11 cellular contexts compared by ENCODE assay signal in genomic region chr18:6055711-6056110, GRCh38.
A peak's percentile ranks its signal among the peaks of the same experiment; 100 is the strongest.
DNase-seq lines count a peak whose midpoint lies in the region; TF ChIP-seq lines count a peak whose summit lies in the region.
"Had no signal": no experiment of that assay in that cellular context is flagged by ENCODE, and none has a peak within 500 bp of the region (broad histone marks: within the 10 kb centered on the region; RNA-seq: fewer than 3 reads in every experiment).

No MANE protein-coding gene starts in this region.

- POLR2A ChIA-PET in HEK293 (lab: Yijun Ruan, JAX), result interaction anchor here (0.7 kb wide), 1 partner anchor 64 kb away, joined by 3 read pairs; no protein-coding TSS in a partner anchor

- H3K79me2 ChIP-seq in mammary epithelial cell (ENCODE audit: insufficient read depth, low read length), result no peaks in the 10 kb centered on the region

- peak overlapping the region; percentile 5; the same call in 1 of the 2 replicates for H3K27ac ChIP-seq in HEK293 (ENCODE audit: extremely low read depth, low read depth, low read length)
- no peak overlapping the region for H3K27ac ChIP-seq in mammary epithelial cell (ENCODE audit: insufficient read depth, low read depth, low read length)
- H3K27ac ChIP-seq: RWPE1, spleen had no signal

- in situ Hi-C loops in mammary epithelial cell (cut with MboI; ENCODE audit: low sequenced_read_pairs in 2 of 2), result no loop called here

- H2AFZ ChIP-seq in mammary epithelial cell (ENCODE audit: low read depth, low read length), result no peak overlapping the region

- H3K36me3 ChIP-seq in HEK293 (ENCODE audit: control insufficient read depth in 2 of 2, insufficient read depth in 1 of 2, low read length in 2 of 2) (no peaks in the 10 kb centered on the region), skeletal muscle satellite cell (ENCODE audit: insufficient read depth, low read length) (no peaks in the 10 kb centered on the region), mammary epithelial cell (ENCODE audit: insufficient read depth, low read length) (no peaks in the 10 kb centered on the region)
- H3K36me3 ChIP-seq: spleen had no signal

- H3K9ac ChIP-seq in skeletal muscle satellite cell (ENCODE audit: low read depth, low read length), result peak overlapping the region; percentile 74
- H3K9ac ChIP-seq in mammary epithelial cell (ENCODE audit: insufficient read depth, low read length), result no peak overlapping the region

- CTCF ChIA-PET in HEK293 (lab: Yijun Ruan, JAX), result no interaction called here
- CTCF ChIA-PET in mammary epithelial cell (lab: Charles Lee; ENCODE audit: low non-redundant PET), result no interaction called here

- H3K4me3 ChIP-seq in HEK293 (ENCODE audit: low read depth, low read length), result no peak overlapping the region
- H3K4me3 ChIP-seq in WI38 (ENCODE audit: low read depth, low read length), result peak overlapping the region; percentile 17
- peak overlapping the region; percentile 21 for H3K4me3 ChIP-seq in skeletal muscle satellite cell (ENCODE audit: low read length)
- no peak overlapping the region for H3K4me3 ChIP-seq in mammary epithelial cell (replicated peaks in 1 of 3; ENCODE audit: insufficient read depth in 1 of 3, low read depth in 2 of 3, low read length in 3 of 3)
- H3K4me3 ChIP-seq: spleen had no signal

- DNase-seq in foreskin melanocyte (peak; percentile 75), 8988T (no peak), mammary epithelial cell (no peak), SHP77 treated with DMSO at 0.1 percent for 48 hours (lab: John Stamatoyannopoulos, UW) (no peak)
- DNase-seq: activated T-cell treated with anti-CD3 and anti-CD28 coated beads, Interleukin-2, amount 50 U/mL, for 4 hours; spleen; stimulated activated CD8-positive, alpha-beta memory T cell treated with anti-CD3 and anti-CD28 coated beads, Interleukin-4, amount 100 ng/mL, for 48 hours had no signal

- WGBS in mammary epithelial cell (ENCODE audit: low coverage, missing lambda C conversion rate), result 69% methylated on average over 5 of the region's 5 CpGs

- H3K9me3 ChIP-seq in HEK293 (ENCODE audit: control insufficient read depth, insufficient read depth, low read depth, low read length) (no peaks in the 10 kb centered on the region), skeletal muscle satellite cell (replicated peaks; ENCODE audit: low read length) (no peaks in the 10 kb centered on the region), mammary epithelial cell (replicated peaks; ENCODE audit: insufficient read depth, low read length) (peaks cover 33% of the 10 kb centered on the region)
- H3K9me3 ChIP-seq: spleen had no signal

- dilution Hi-C loops in mammary epithelial cell (cut with HindIII; ENCODE audit: low sequenced_read_pairs), result no loop called here

- TF ChIP-seq CTCF in HEK293 (tag by site-specific recombination; IDR thresholded peaks at IDR 0.05) (no peak), WI38 (IDR thresholded peaks at IDR 0.05; ENCODE audit: low read depth, low read length) (no peak), mammary epithelial cell (conservative IDR thresholded peaks at IDR 0.05 in 1 of 2, IDR thresholded peaks at IDR 0.05 in 1 of 2; ENCODE audit: extremely low read depth in 1 of 2, insufficient read depth in 1 of 2, low read depth in 1 of 2, low read length in 2 of 2) (no peak)

- H3K27me3 ChIP-seq in skeletal muscle satellite cell (ENCODE audit: control insufficient read depth, insufficient read depth, low read length) (no peaks in the 10 kb centered on the region), mammary epithelial cell (ENCODE audit: insufficient read depth, low read length) (no peaks in the 10 kb centered on the region)
- H3K27me3 ChIP-seq: spleen had no signal

- no peaks in the 10 kb centered on the region for H4K20me1 ChIP-seq in mammary epithelial cell (ENCODE audit: insufficient read depth, low read length)

- H3K4me2 ChIP-seq in skeletal muscle satellite cell (ENCODE audit: low read length) (peak overlapping the region; percentile 72), mammary epithelial cell (ENCODE audit: insufficient read depth, low read depth, low read length) (no peak overlapping the region)

- H3K4me1 ChIP-seq in HEK293 (ENCODE audit: control insufficient read depth, insufficient read depth, low read length) (peaks cover 23% of the 10 kb centered on the region), skeletal muscle satellite cell (ENCODE audit: control insufficient read depth, insufficient read depth, low read length) (peaks cover 50% of the 10 kb centered on the region), mammary epithelial cell (ENCODE audit: insufficient read depth, low read length) (no peaks in the 10 kb centered on the region)
- H3K4me1 ChIP-seq: spleen had no signal

- BruUV-seq in mammary epithelial cell (replicated peaks; lab: Mats Ljungman, UMichigan), result no TSS peak

- intact Hi-C loops in mammary epithelial cell (cut with micrococcal nuclease), result no loop called here

TF ChIP-seq in HEK293, 187 proteins besides CTCF, POLR2A, EP300 and RAD21:
- TF ChIP-seq ZNF280C (tag by site-specific recombination; IDR thresholded peaks at IDR 0.05) (no peak), ZNF843 (tag by site-specific recombination; IDR thresholded peaks at IDR 0.05) (no peak), FEZF1 (tag by site-specific recombination; IDR thresholded peaks at IDR 0.05) (no peak), ZNF292 (tag by site-specific recombination; IDR thresholded peaks at IDR 0.05; ENCODE audit: borderline replicate concordance, low read depth) (no peak), ZNF596 (tag by site-specific recombination; IDR thresholded peaks at IDR 0.05) (no peak), RBAK (tag by site-specific recombination; IDR thresholded peaks at IDR 0.05) (no peak), SP3 (tag by site-specific recombination; IDR thresholded peaks at IDR 0.05) (no peak), MEIS1 (CRISPR knock-in tag; IDR thresholded peaks at IDR 0.05; ENCODE audit: borderline replicate concordance) (no peak), ZFHX2 (tag by site-specific recombination; conservative IDR thresholded peaks at IDR 0.05) (no peak), MYNN (tag by site-specific recombination; IDR thresholded peaks at IDR 0.05; ENCODE audit: borderline replicate concordance) (no peak), ZNF248 (tag by site-specific recombination; IDR thresholded peaks at IDR 0.05) (no peak), PRDM4 (tag by site-specific recombination; IDR thresholded peaks at IDR 0.05) (no peak), ZBTB44 (tag by site-specific recombination; IDR thresholded peaks at IDR 0.05) (no peak), ZNF510 (tag by site-specific recombination; IDR thresholded peaks at IDR 0.05; ENCODE audit: insufficient replicate concordance) (no peak)

Comparison
In these comparisons a context has a peak if more than half of its experiments do, and no peak if none do; other contexts are left out.
1. H3K4me3 ChIP-seq: peak in WI38 (single experiment) and skeletal muscle satellite cell (single experiment); none in HEK293 (single experiment) and mammary epithelial cell (0 of 3).